ENCODE assay signal across 11 cellular contexts in genomic region chr10:73780301-73780700, GRCh38. TPM values are rescaled to one million over a fixed set of nuclear protein-coding genes. Genes with fewer than 3 reads are reported as not detected.
DNase-seq lines count a peak whose midpoint lies in the region; ATAC-seq and TF ChIP-seq lines count a peak whose summit lies in the region.
"Had no signal": no experiment of that assay in that cellular context is flagged by ENCODE, and none has a peak within 500 bp of the region (broad histone marks: within the 10 kb centered on the region; RNA-seq: fewer than 3 reads in every experiment).

No MANE protein-coding gene starts in this region.

- H3K4me1 ChIP-seq in PC-3 (ENCODE audit: insufficient read depth, low read length) (peaks cover 46% of the 10 kb centered on the region), sigmoid colon (peaks cover 0 to 43% (median 40%) of the 10 kb centered on the region in 4 donors)

- no TSS peak for BruUV-seq in PC-3 (replicated peaks; lab: Mats Ljungman, UMichigan)

- no peaks in the 10 kb centered on the region for H3K27me3 ChIP-seq in PC-3 (ENCODE audit: low read length)
- H3K27me3 ChIP-seq in sigmoid colon: no peaks in the 10 kb centered on the region
- H3K27me3 ChIP-seq: brain microvascular endothelial cell had no signal

- no peak overlapping the region; the same call in 1 of the 2 replicates for H3K9ac ChIP-seq in PC-3 (ENCODE audit: low read length)

- TF ChIP-seq EP300 in sigmoid colon (IDR thresholded peaks at IDR 0.05): no peak

- no peaks in the 10 kb centered on the region for H3K9me3 Mint-ChIP-seq in activated CD4-positive, alpha-beta T cell treated with anti-CD3 and anti-CD28 coated beads, Interleukin-2, amount 10 ng/mL, durations not matched to agents 24 days and 14 days
- no peaks in the 10 kb centered on the region for H3K9me3 Mint-ChIP-seq in endothelial cell (ENCODE audit: unreplicated experiment)

- DNase-seq in activated CD4-positive, alpha-beta T cell treated with anti-CD3 and anti-CD28 coated beads, Interleukin-2, amount 10 ng/mL, durations not matched to agents 24 days and 14 days: no peak
- DNase-seq in activated CD4-positive, alpha-beta T cell treated with anti-CD3 and anti-CD28 coated beads for 1 hour: no peak
- DNase-seq in PC-3: no peak
- no peak for DNase-seq in endothelial cell (ENCODE audit: low spot score)
- peak; percentile 55 for DNase-seq in sigmoid colon
- no peak for DNase-seq in NK-92 treated with Interleukin-12 subunit alpha and Interleukin-12 subunit beta, amount 100 ng/mL, for 24 hours (lab: John Stamatoyannopoulos, UW)
- DNase-seq in glomerular visceral epithelial cell (ENCODE audit: extremely low spot score): no peak
- no peak for DNase-seq in DMS 273 (lab: John Stamatoyannopoulos, UW; ENCODE audit: unreplicated experiment)
- DNase-seq: brain microvascular endothelial cell, NCI-H748 treated with DMSO at 0.1 percent for 48 hours had no signal

- intact Hi-C loops in activated CD4-positive, alpha-beta T cell treated with anti-CD3 and anti-CD28 coated beads, Interleukin-2, amount 10 ng/mL, durations not matched to agents 24 days and 14 days (cut with micrococcal nuclease): no loop called here
- intact Hi-C loops in PC-3 (cut with micrococcal nuclease): no loop called here
- intact Hi-C loops in sigmoid colon (cut with DNase I): no loop called here

- WGBS in sigmoid colon, 2 donors: 75 to 83% methylated on average over 5 of the region's 5 CpGs

- H3K36me3 ChIP-seq in PC-3 (ENCODE audit: low read depth, low read length): peaks cover 25% of the 10 kb centered on the region
- H3K36me3 ChIP-seq in sigmoid colon: peaks cover 0 to 57% (median 11%) of the 10 kb centered on the region in 4 donors

- no peaks in the 10 kb centered on the region for H3K27me3 Mint-ChIP-seq in activated CD4-positive, alpha-beta T cell treated with anti-CD3 and anti-CD28 coated beads, Interleukin-2, amount 10 ng/mL, durations not matched to agents 24 days and 14 days
- peaks cover 6% of the 10 kb centered on the region for H3K27me3 Mint-ChIP-seq in endothelial cell (ENCODE audit: unreplicated experiment)

- peaks cover 33% of the 10 kb centered on the region for H3K36me3 Mint-ChIP-seq in activated CD4-positive, alpha-beta T cell treated with anti-CD3 and anti-CD28 coated beads, Interleukin-2, amount 10 ng/mL, durations not matched to agents 24 days and 14 days (ENCODE audit: low read depth)
- peaks cover 24% of the 10 kb centered on the region for H3K36me3 Mint-ChIP-seq in endothelial cell (ENCODE audit: low read depth, unreplicated experiment)

- peaks cover 94% of the 10 kb centered on the region for H3K79me2 ChIP-seq in PC-3 (ENCODE audit: low read length)

- H3K4me2 ChIP-seq in PC-3 (ENCODE audit: low read length): peak overlapping the region; percentile 86

- no peaks in the 10 kb centered on the region for H3K9me2 ChIP-seq in PC-3 (replicated peaks; ENCODE audit: low read length)

- H2AFZ ChIP-seq in PC-3 (ENCODE audit: low read length): no peak overlapping the region

- peak overlapping the region; percentile 66 for H3K4me3 ChIP-seq in PC-3 (ENCODE audit: low read length)
- no peak overlapping the region for H3K4me3 ChIP-seq in sigmoid colon
- H3K4me3 ChIP-seq: mucosa of descending colon had no signal

- H3K27ac ChIP-seq in PC-3 (ENCODE audit: low read length): no peak overlapping the region
- H3K27ac ChIP-seq in sigmoid colon: peak overlapping the region in 1 of 4 donors; percentile 16
- H3K27ac ChIP-seq: brain microvascular endothelial cell had no signal

- H3K9me3 ChIP-seq in PC-3 (ENCODE audit: low read length) (no peaks in the 10 kb centered on the region), sigmoid colon (no peaks in the 10 kb centered on the region)
- H3K9me3 ChIP-seq: mucosa of descending colon had no signal

- H3K4me1 Mint-ChIP-seq in activated CD4-positive, alpha-beta T cell treated with anti-CD3 and anti-CD28 coated beads, Interleukin-2, amount 10 ng/mL, durations not matched to agents 24 days and 14 days: peaks cover 46% of the 10 kb centered on the region
- peaks cover 30% of the 10 kb centered on the region for H3K4me1 Mint-ChIP-seq in endothelial cell (ENCODE audit: unreplicated experiment)

- no peak for TF ChIP-seq CTCF in PC-3 (conservative IDR thresholded peaks at IDR 0.05; ENCODE audit: low read depth, low read length)
- TF ChIP-seq CTCF in endothelial cell (IDR thresholded peaks at IDR 0.05; ENCODE audit: unreplicated experiment): no peak
- no peak for TF ChIP-seq CTCF in sigmoid colon (IDR thresholded peaks at IDR 0.05)

- H3F3A ChIP-seq in PC-3 (ENCODE audit: low read length, unreplicated experiment): peaks cover 16% of the 10 kb centered on the region

- H3K4me3 Mint-ChIP-seq in activated CD4-positive, alpha-beta T cell treated with anti-CD3 and anti-CD28 coated beads, Interleukin-2, amount 10 ng/mL, durations not matched to agents 24 days and 14 days: peak overlapping the region; percentile 100
- H3K4me3 Mint-ChIP-seq in endothelial cell (ENCODE audit: unreplicated experiment): peak overlapping the region; percentile 99

- no peak for TF ChIP-seq POLR2A in sigmoid colon (IDR thresholded peaks at IDR 0.05)

- no peak for ATAC-seq in PC-3
- ATAC-seq: mucosa of descending colon had no signal

- peaks cover 16% of the 10 kb centered on the region for H4K20me1 ChIP-seq in PC-3 (ENCODE audit: low read length)

- H3K27ac Mint-ChIP-seq in activated CD4-positive, alpha-beta T cell treated with anti-CD3 and anti-CD28 coated beads, Interleukin-2, amount 10 ng/mL, durations not matched to agents 24 days and 14 days: peak overlapping the region; percentile 43
- peak overlapping the region; percentile 45 for H3K27ac Mint-ChIP-seq in endothelial cell (ENCODE audit: unreplicated experiment)

- POLR2A ChIA-PET in PC-3 (lab: Charles Lee; ENCODE audit: unreplicated experiment): interaction anchor here (0.5 to 1.2 kb wide), 2 partner anchors 17 to 51 kb away, joined by 14 to 51 read pairs; no protein-coding TSS in a partner anchor

- CTCF ChIA-PET in PC-3 (lab: Charles Lee): interaction anchor here (1.0 to 2.5 kb wide), 3 partner anchors 39 to 99 kb away, joined by 6 to 10 read pairs (median 9); no protein-coding TSS in a partner anchor

RNA-seq across cellular contexts. Expression of gene CHCHD1, which starts 1.5 kb away (rescaled TPM):
- 34.9 and 37.8 TPM in 2 replicates for total RNA-seq in activated CD4-positive, alpha-beta T cell treated with anti-CD3 and anti-CD28 coated beads, Interleukin-2, amount 10 ng/mL, durations not matched to agents 24 days and 14 days
- 199 and 238 TPM in 2 replicates for total RNA-seq in PC-3 (2014; rRNA removed)
- total RNA-seq in endothelial cell (ENCODE audit: unreplicated experiment): 22.5 TPM
- total RNA-seq in sigmoid colon: 10 to 100 TPM; 28.1 to 36.6 (median 34.5) TPM
- 100 to 1,000 TPM in 1 of 3 donors, 10 to 100 TPM in 2; 76.9 to 134 (median 93.7) TPM for polyA plus RNA-seq in sigmoid colon

RNA-seq across cellular contexts. Expression of gene ZSWIM8, which starts 5.1 kb away (rescaled TPM):
- 50.8 and 53.5 TPM in 2 replicates for total RNA-seq in activated CD4-positive, alpha-beta T cell treated with anti-CD3 and anti-CD28 coated beads, Interleukin-2, amount 10 ng/mL, durations not matched to agents 24 days and 14 days
- total RNA-seq in PC-3 (2014; rRNA removed) (152 and 173 TPM in 2 replicates), endothelial cell (ENCODE audit: unreplicated experiment) (176 TPM), sigmoid colon (100 to 1,000 TPM in 1 of 4 donors, 10 to 100 TPM in 3; 42.5 to 138 (median 71.9) TPM)
- 10 to 100 TPM; 34.8 to 64.8 (median 40.2) TPM for polyA plus RNA-seq in sigmoid colon

RNA-seq across cellular contexts. Expression of gene NDST2, which starts 31.1 kb away (rescaled TPM):
- 50.5 and 50.6 TPM in 2 replicates for total RNA-seq in activated CD4-positive, alpha-beta T cell treated with anti-CD3 and anti-CD28 coated beads, Interleukin-2, amount 10 ng/mL, durations not matched to agents 24 days and 14 days
- 53.0 and 89.9 TPM in 2 replicates for total RNA-seq in PC-3 (2014; rRNA removed)
- 32.8 TPM for total RNA-seq in endothelial cell (ENCODE audit: unreplicated experiment)
- total RNA-seq in sigmoid colon: 10 to 100 TPM; 23.9 to 56.2 (median 28.3) TPM
- 10 to 100 TPM in 2 of 3 donors, 1 to 10 TPM in 1; 3.9 to 21.0 (median 17.0) TPM for polyA plus RNA-seq in sigmoid colon

RNA-seq across cellular contexts. Expression of gene SEC24C, which starts 36.1 kb away (rescaled TPM):
- total RNA-seq in activated CD4-positive, alpha-beta T cell treated with anti-CD3 and anti-CD28 coated beads, Interleukin-2, amount 10 ng/mL, durations not matched to agents 24 days and 14 days: 106 TPM in 2 replicates
- total RNA-seq in PC-3 (2014; rRNA removed): 285 and 325 TPM in 2 replicates
- 102 TPM for total RNA-seq in endothelial cell (ENCODE audit: unreplicated experiment)
- 10 to 100 TPM; 34.9 to 42.7 (median 39.0) TPM for total RNA-seq in sigmoid colon
- 10 to 100 TPM; 25.2 to 52.3 (median 29.8) TPM for polyA plus RNA-seq in sigmoid colon
